Comparison of ENCODE assay signal across 12 cellular contexts in genomic region chr16:84826558-84826941, GRCh38. TPM values are rescaled to one million over a fixed set of nuclear protein-coding genes. Genes with fewer than 3 reads are reported as not detected.
DNase-seq lines count a peak whose midpoint lies in the region; ATAC-seq and TF ChIP-seq lines count a peak whose summit lies in the region.
"Had no signal": no experiment of that assay in that cellular context is flagged by ENCODE, and none has a peak within 500 bp of the region (broad histone marks: within the 10 kb centered on the region; RNA-seq: fewer than 3 reads in every experiment).

No MANE protein-coding gene starts in this region.

- ATAC-seq in left cardiac atrium = peak; percentile 16 to 58
- ATAC-seq: activated CD8-positive, alpha-beta T cell treated with anti-CD3 and anti-CD28 coated beads, Interleukin-2, amount 10 ng/mL, durations not matched to agents 7 days and 5 days had no signal

- TF ChIP-seq POLR2A in adrenal gland (IDR thresholded peaks at IDR 0.05) = no peak

- no peaks in the 10 kb centered on the region for H3K9me3 ChIP-seq in adrenal gland (replicated peaks in 1 of 3)
- no peaks in the 10 kb centered on the region for H3K9me3 ChIP-seq in neutrophil

- H3K27me3 ChIP-seq in adrenal gland (peaks cover 10% of the 10 kb centered on the region), neutrophil (no peaks in the 10 kb centered on the region)

- H3K36me3 ChIP-seq in adrenal gland (replicated peaks in 1 of 2) = no peaks in the 10 kb centered on the region
- peaks cover 61% of the 10 kb centered on the region for H3K36me3 ChIP-seq in neutrophil
- H3K36me3 ChIP-seq in urinary bladder (ENCODE audit: insufficient read depth) = no peaks in the 10 kb centered on the region

- intact Hi-C loops in adrenal gland (cut with DNase I) = no loop called here
- intact Hi-C loops in left cardiac atrium (cut with DNase I) = no loop called here

- TF ChIP-seq CTCF in adrenal gland (IDR thresholded peaks at IDR 0.05) = no peak
- TF ChIP-seq CTCF in neutrophil (IDR thresholded peaks at IDR 0.05) = no peak

- 62 to 87% (median 79%) methylated on average over 8 to 13 of the region's 13 CpGs for WGBS in adrenal gland, 4 donors
- 30% methylated on average over 13 of the region's 13 CpGs for WGBS in urinary bladder

- peaks cover 0 to 8% of the 10 kb centered on the region in 2 donors for H3K4me1 ChIP-seq in adrenal gland (replicated peaks in 1 of 2)
- peaks cover 69 to 74% of the 10 kb centered on the region in 2 experiments for H3K4me1 ChIP-seq in neutrophil (ENCODE audit: control insufficient read depth in 1 of 2, insufficient read depth in 1 of 2, low read depth in 1 of 2, low read length in 1 of 2)
- no peaks in the 10 kb centered on the region for H3K4me1 ChIP-seq in urinary bladder (ENCODE audit: insufficient read depth)

- H3K27ac ChIP-seq in adrenal gland (peak overlapping the region in 3 of 5 donors; percentile 7 to 89 (median 62)), neutrophil (peak overlapping the region; percentile 82), urinary bladder (ENCODE audit: low read depth) (peak overlapping the region; percentile 79)

- no peak overlapping the region for H3K4me3 ChIP-seq in adrenal gland
- H3K4me3 ChIP-seq in neutrophil (ENCODE audit: low read depth in 1 of 2, low read length in 1 of 2) = peak overlapping the region; percentile 40 to 46
- no peak overlapping the region for H3K4me3 ChIP-seq in urinary bladder (ENCODE audit: low read depth, low read length)

- DNase-seq in adrenal gland (no peak), left cardiac atrium (peak; percentile 69), SIG-M5 treated with dmso at 0.1 percent for 504 hours (lab: John Stamatoyannopoulos, UW; ENCODE audit: unreplicated experiment) (no peak), cerebellar nuclear complex (lab: John Stamatoyannopoulos, UW) (no peak)
- DNase-seq in activated CD4-positive, alpha-beta T cell treated with anti-CD3 and anti-CD28 coated beads, Interleukin-2, amount 50 U/mL, for 1 hour = no peak
- DNase-seq: activated CD8-positive, alpha-beta T cell treated with anti-CD3 and anti-CD28 coated beads, Interleukin-2, amount 10 ng/mL, durations not matched to agents 7 days and 5 days; activated naive CD4-positive, alpha-beta T cell treated with anti-CD3 and anti-CD28 coated beads for 36 hours; head of caudate nucleus; KG1; NCI-H187 had no signal

RNA-seq across cellular contexts. Expression of gene CRISPLD2, which starts 6.8 kb away (rescaled TPM):
- 100 to 1,000 TPM in 3 of 8 donors, 10 to 100 TPM in 5; 34.6 to 362 (median 85.3) TPM for total RNA-seq in adrenal gland
- polyA plus RNA-seq in adrenal gland = 10 to 100 TPM; 21.0 to 43.8 (median 42.1) TPM
- total RNA-seq in left cardiac atrium = 10 to 100 TPM; 36.1 to 58.3 TPM
- total RNA-seq in urinary bladder = 69.1 TPM
- polyA plus RNA-seq in urinary bladder = 228 TPM
- total RNA-seq: activated CD8-positive, alpha-beta T cell treated with anti-CD3 and anti-CD28 coated beads, Interleukin-2, amount 10 ng/mL, durations not matched to agents 7 days and 5 days had no signal

Comparison
In these comparisons a context has a peak if more than half of its experiments do, and no peak if none do; other contexts are left out.
1. H3K4me3 ChIP-seq: peak in neutrophil (2 of 2); none in adrenal gland (0 of 4) and urinary bladder (single experiment).
2. Peak in every context shown above with its lines, with median percentiles within 50 percentile points of each other: H3K27ac ChIP-seq.